24 cellular contexts compared by ENCODE assay signal in the genomic region with DNA sequence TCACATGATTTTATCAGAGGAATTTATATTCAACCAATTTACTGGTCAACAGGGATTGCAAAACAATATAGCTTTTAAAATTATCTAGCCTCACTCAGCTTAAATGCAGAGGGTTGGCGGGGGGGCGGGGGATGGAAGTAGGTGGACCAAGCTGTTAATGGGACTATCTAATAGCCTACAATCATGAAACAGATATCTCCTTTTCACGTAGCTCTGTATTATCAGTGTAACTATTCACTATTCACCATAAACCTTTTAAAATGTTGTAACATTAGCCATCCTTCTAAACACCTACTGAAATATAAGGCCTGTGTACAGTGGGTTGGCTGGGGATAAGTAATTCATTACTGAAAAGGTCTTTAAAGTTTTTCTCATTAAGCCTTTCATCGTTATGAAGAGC. TPM values are rescaled to one million over a fixed set of nuclear protein-coding genes. Genes with fewer than 3 reads are reported as not detected.
DNase-seq lines count a peak whose midpoint lies in the region; ATAC-seq, FAIRE-seq and TF ChIP-seq lines count a peak whose summit lies in the region.
"Had no signal": no experiment of that assay in that cellular context is flagged by ENCODE, and none has a peak within 500 bp of the region (broad histone marks: within the 10 kb centered on the region; RNA-seq: fewer than 3 reads in every experiment).

No MANE protein-coding gene starts in this region.

- H3K9ac ChIP-seq in Loucy (ENCODE audit: low read depth, low read length, poor library complexity, severe bottlenecking), result peak overlapping the region; percentile 63
- H3K9ac ChIP-seq: BLaER1 treated with 17β-estradiol and CSF1 and Interleukin-3, amounts not matched to agents 10 nM and 100 nM; GM23248 had no signal

- no peak overlapping the region for H3K4me2 ChIP-seq in Loucy (ENCODE audit: low read depth, low read length, poor library complexity, severe bottlenecking)
- H3K4me2 ChIP-seq: A549; BLaER1 treated with 17β-estradiol and CSF1 and Interleukin-3, amounts not matched to agents 10 nM and 100 nM had no signal

- peaks cover 17% of the 10 kb centered on the region for H3K36me3 ChIP-seq in Loucy (ENCODE audit: insufficient read depth, low read length)
- H3K36me3 ChIP-seq: BE2C had no signal

- H3K9me2 ChIP-seq in Loucy (replicated peaks; ENCODE audit: low read depth, low read length), result no peaks in the 10 kb centered on the region

- ATAC-seq in central memory CD8-positive, alpha-beta T cell (replicated peaks; ENCODE audit: extremely low read depth, poor library complexity, severe bottlenecking), result no peak
- ATAC-seq: A549 had no signal

- no peak overlapping the region for H3K4me3 Mint-ChIP-seq in central memory CD8-positive, alpha-beta T cell
- H3K4me3 Mint-ChIP-seq: CD14-positive monocyte; CD4-positive, alpha-beta T cell; CD8-positive, alpha-beta memory T cell had no signal

- peaks cover 47% of the 10 kb centered on the region for H3K4me1 ChIP-seq in Loucy (ENCODE audit: insufficient read depth, low read length, poor library complexity, severe bottlenecking)
- H3K4me1 ChIP-seq: A549; BLaER1 treated with 17β-estradiol and CSF1 and Interleukin-3, amounts not matched to agents 10 nM and 100 nM had no signal

- H3K4me1 Mint-ChIP-seq in central memory CD8-positive, alpha-beta T cell, result peaks cover 26% of the 10 kb centered on the region
- H3K4me1 Mint-ChIP-seq: CD14-positive monocyte had no signal

- peaks cover 9% of the 10 kb centered on the region; the same call in 1 of the 2 replicates for H3F3A ChIP-seq in Loucy (ENCODE audit: low read depth)

- H3K4me3 ChIP-seq in Loucy (ENCODE audit: low read length, poor library complexity, severe bottlenecking), result no peak overlapping the region
- H3K4me3 ChIP-seq: A549; BLaER1 treated with 17β-estradiol and CSF1 and Interleukin-3, amounts not matched to agents 10 nM and 100 nM; GM23248 had no signal

- H3K9me3 ChIP-seq in Loucy (ENCODE audit: insufficient read depth, low read depth, low read length), result no peaks in the 10 kb centered on the region
- H3K9me3 ChIP-seq: BE2C had no signal

- no peaks in the 10 kb centered on the region for H3K79me2 ChIP-seq in Loucy (ENCODE audit: insufficient read depth, low read length)

- no peak for TF ChIP-seq CTCF in Loucy (conservative IDR thresholded peaks at IDR 0.05; ENCODE audit: low read length)

- H4K20me1 ChIP-seq in Loucy (ENCODE audit: insufficient read depth, low read length, poor library complexity, severe bottlenecking), result no peaks in the 10 kb centered on the region

- no peaks in the 10 kb centered on the region for H3K27me3 Mint-ChIP-seq in central memory CD8-positive, alpha-beta T cell
- H3K27me3 Mint-ChIP-seq: CD4-positive, alpha-beta T cell; CD8-positive, alpha-beta memory T cell had no signal

- peak overlapping the region; percentile 24 for H3K27ac Mint-ChIP-seq in central memory CD8-positive, alpha-beta T cell (ENCODE audit: low read depth)
- H3K27ac Mint-ChIP-seq: CD14-positive monocyte; CD4-positive, alpha-beta T cell; CD8-positive, alpha-beta memory T cell had no signal

- peaks cover 10% of the 10 kb centered on the region for H3K36me3 Mint-ChIP-seq in central memory CD8-positive, alpha-beta T cell (ENCODE audit: insufficient read depth)

- no peak for FAIRE-seq in GM12891 (lab: Jason Lieb, UNC)
- FAIRE-seq: A549, GM19239, H1 had no signal

- no peak for TF ChIP-seq POLR2A in GM12891 (IDR thresholded peaks at IDR 0.05; ENCODE audit: low read depth, low read length)

- H3K27me3 ChIP-seq in Loucy (ENCODE audit: insufficient read depth, low read length, poor library complexity, severe bottlenecking), result no peaks in the 10 kb centered on the region
- H3K27me3 ChIP-seq: BE2C; BLaER1 treated with 17β-estradiol and CSF1 and Interleukin-3, amounts not matched to agents 10 nM and 100 nM had no signal

- no peaks in the 10 kb centered on the region for H3K9me3 Mint-ChIP-seq in central memory CD8-positive, alpha-beta T cell
- H3K9me3 Mint-ChIP-seq: CD4-positive, alpha-beta T cell; CD8-positive, alpha-beta memory T cell had no signal

- H2AFZ ChIP-seq in Loucy (ENCODE audit: low read length), result no peak overlapping the region
- H2AFZ ChIP-seq: GM23248 had no signal

- DNase-seq in NCI-H82 (lab: John Stamatoyannopoulos, UW), result peak; percentile 17
- DNase-seq in NCI-H82 treated with DMSO at 0.1 percent for 48 hours (lab: John Stamatoyannopoulos, UW; ENCODE audit: unreplicated experiment), result no peak
- DNase-seq in central memory CD8-positive, alpha-beta T cell (ENCODE audit: low spot score in 2 of 2), result no peak
- no peak for DNase-seq in GM12891 (ENCODE audit: insufficient read length, low spot score)
- DNase-seq in activated CD8-positive, alpha-beta memory T cell treated with anti-CD3 and anti-CD28 coated beads for 24 hours, result no peak
- no peak for DNase-seq in mesenteric fat pad (ENCODE audit: low spot score)
- DNase-seq: 8988T; ACHN; AML-193; BE2C; CD4-positive, alpha-beta T cell; CD8-positive, alpha-beta memory T cell; DMS53; DMS79 treated with DMSO at 0.1 percent for 48 hours; GF-D8; GM23248; H7; HCEC 1CT had no signal

TF ChIP-seq in GM12891, 5 proteins besides CTCF, POLR2A, EP300 and RAD21:
- TF ChIP-seq POLR2AphosphoS5 (IDR thresholded peaks at IDR 0.05; ENCODE audit: low read depth, low read length) (no peak), POU2F2 (IDR thresholded peaks at IDR 0.05; ENCODE audit: low read depth, low read length) (no peak), TAF1 (IDR thresholded peaks at IDR 0.05; ENCODE audit: low read depth, low read length) (no peak), SPI1 (IDR thresholded peaks at IDR 0.05; ENCODE audit: low read depth, low read length) (no peak), PAX5 (IDR thresholded peaks at IDR 0.05; ENCODE audit: insufficient read depth, low read length, severe bottlenecking) (no peak)

RNA-seq across cellular contexts. Expression of a gene that starts 56.2 kb away (rescaled TPM):
- 6.8 TPM for polyA plus RNA-seq in GM12891 (2012; ENCODE audit: low read depth, missing spikeins)
- 25.4 TPM for total RNA-seq in mesenteric fat pad
